In the genomic region with DNA sequence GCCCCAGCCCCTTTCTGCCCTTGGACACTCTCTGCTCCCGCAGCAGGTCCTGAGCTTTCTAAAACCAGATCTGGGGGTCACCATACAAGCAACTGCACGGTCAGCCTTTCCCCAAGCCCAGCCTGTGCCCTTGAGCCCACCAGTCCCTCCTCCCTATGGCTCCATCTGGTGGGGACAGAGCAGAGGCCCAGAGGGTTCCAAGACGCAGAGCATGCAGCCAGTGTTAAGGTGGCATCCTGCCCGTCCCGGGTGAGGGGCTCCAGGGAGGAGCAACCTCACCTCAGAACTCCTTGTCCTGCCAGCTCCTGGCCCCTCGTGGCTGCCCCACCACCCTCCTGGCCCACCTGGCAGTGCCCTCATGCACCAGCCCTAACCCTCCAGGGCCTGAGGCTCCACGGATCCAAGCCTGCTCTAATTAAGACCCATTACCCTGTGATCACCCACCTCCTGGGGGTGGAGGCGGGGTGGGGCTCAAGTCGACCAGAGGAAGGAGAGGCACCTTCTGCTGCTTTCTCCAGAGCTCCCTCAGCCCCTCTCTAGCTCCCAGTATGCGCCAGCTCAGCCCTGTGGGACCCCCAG, we compare ENCODE assay signal across 11 cellular contexts. TPM values are rescaled to one million over a fixed set of nuclear protein-coding genes. Genes with fewer than 3 reads are reported as not detected.
DNase-seq lines count a peak whose midpoint lies in the region; TF ChIP-seq lines count a peak whose summit lies in the region.
"Had no signal": no experiment of that assay in that cellular context is flagged by ENCODE, and none has a peak within 500 bp of the region (broad histone marks: within the 10 kb centered on the region; RNA-seq: fewer than 3 reads in every experiment).

No MANE protein-coding gene starts in this region.

- H3K9me3 ChIP-seq in BLaER1 treated with 17β-estradiol and CSF1 and Interleukin-3, amounts not matched to agents 10 nM and 100 nM (replicated peaks in 1 of 11): peaks cover 0 to 6% (median 0%) of the 10 kb centered on the region in 11 experiments; a peak in 2 of 22 replicates
- H3K9me3 ChIP-seq in WERI-Rb-1 (ENCODE audit: severe bottlenecking): no peaks in the 10 kb centered on the region
- H3K9me3 ChIP-seq in CD4-positive, alpha-beta memory T cell (ENCODE audit: control insufficient read depth in 1 of 2, low read length in 2 of 2): no peaks in the 10 kb centered on the region

- peak overlapping the region; percentile 78 to 98 (median 95) for H3K4me2 ChIP-seq in BLaER1 treated with 17β-estradiol and CSF1 and Interleukin-3, amounts not matched to agents 10 nM and 100 nM

- H3K27ac Mint-ChIP-seq in CD4-positive, alpha-beta memory T cell: no peak overlapping the region
- H3K27ac Mint-ChIP-seq in activated CD4-positive, alpha-beta T cell treated with anti-CD3 and anti-CD28 coated beads, Interleukin-2, amount 10 ng/mL, durations not matched to agents 24 days and 14 days: no peak overlapping the region
- H3K27ac Mint-ChIP-seq: activated CD8-positive, alpha-beta T cell treated with anti-CD3 and anti-CD28 coated beads, Interleukin-2, amount 10 ng/mL, durations not matched to agents 7 days and 5 days had no signal

- no peak overlapping the region for H3K4me3 ChIP-seq in BLaER1 treated with 17β-estradiol and CSF1 and Interleukin-3, amounts not matched to agents 10 nM and 100 nM
- H3K4me3 ChIP-seq in WERI-Rb-1 (ENCODE audit: low read depth, low read length) (no peak overlapping the region), kidney epithelial cell (ENCODE audit: low read depth, low read length) (no peak overlapping the region)
- H3K4me3 ChIP-seq in CD4-positive, alpha-beta memory T cell (ENCODE audit: low read length in 2 of 2): no peak overlapping the region
- H3K4me3 ChIP-seq: coronary artery had no signal

- intact Hi-C loops in CD4-positive, alpha-beta memory T cell (cut with micrococcal nuclease): no loop called here
- intact Hi-C loops in activated CD4-positive, alpha-beta T cell treated with anti-CD3 and anti-CD28 coated beads, Interleukin-2, amount 10 ng/mL, durations not matched to agents 24 days and 14 days (cut with micrococcal nuclease): no loop called here

- no peak overlapping the region for H3K4me3 Mint-ChIP-seq in CD4-positive, alpha-beta memory T cell
- no peak overlapping the region for H3K4me3 Mint-ChIP-seq in activated CD4-positive, alpha-beta T cell treated with anti-CD3 and anti-CD28 coated beads, Interleukin-2, amount 10 ng/mL, durations not matched to agents 24 days and 14 days
- H3K4me3 Mint-ChIP-seq: activated CD8-positive, alpha-beta T cell treated with anti-CD3 and anti-CD28 coated beads, Interleukin-2, amount 10 ng/mL, durations not matched to agents 7 days and 5 days had no signal

- H3K9ac ChIP-seq in BLaER1 treated with 17β-estradiol and CSF1 and Interleukin-3, amounts not matched to agents 10 nM and 100 nM: peak overlapping the region in 10 of 11 experiments; percentile 40 to 75 (median 57); a peak in 18 of 22 replicates

- peaks cover 2 to 25% of the 10 kb centered on the region in 2 donors for H3K27me3 Mint-ChIP-seq in CD4-positive, alpha-beta memory T cell
- H3K27me3 Mint-ChIP-seq in activated CD4-positive, alpha-beta T cell treated with anti-CD3 and anti-CD28 coated beads, Interleukin-2, amount 10 ng/mL, durations not matched to agents 24 days and 14 days: peaks cover 4% of the 10 kb centered on the region

- H3K36me3 ChIP-seq in BLaER1 treated with 17β-estradiol and CSF1 and Interleukin-3, amounts not matched to agents 10 nM and 100 nM: no peaks in the 10 kb centered on the region
- H3K36me3 ChIP-seq in WERI-Rb-1: no peaks in the 10 kb centered on the region
- no peaks in the 10 kb centered on the region for H3K36me3 ChIP-seq in kidney epithelial cell (ENCODE audit: control insufficient read depth, insufficient read depth, low read length)
- no peaks in the 10 kb centered on the region for H3K36me3 ChIP-seq in CD4-positive, alpha-beta memory T cell (ENCODE audit: insufficient read depth, low read length)

- H3K4me1 Mint-ChIP-seq in CD4-positive, alpha-beta memory T cell: no peaks in the 10 kb centered on the region
- H3K4me1 Mint-ChIP-seq in activated CD4-positive, alpha-beta T cell treated with anti-CD3 and anti-CD28 coated beads, Interleukin-2, amount 10 ng/mL, durations not matched to agents 24 days and 14 days: no peaks in the 10 kb centered on the region

- POLR2A ChIA-PET in CD4-positive, alpha-beta memory T cell (lab: Charles Lee; ENCODE audit: partially characterized antibody): no interaction called here

- CTCF ChIA-PET in CD4-positive, alpha-beta memory T cell (lab: Charles Lee; ENCODE audit: partially characterized antibody): no interaction called here

- peak; percentile 69 for DNase-seq in HuH-7 (ENCODE audit: low spot score)
- DNase-seq in WERI-Rb-1: peak; percentile 71
- no peak for DNase-seq in kidney epithelial cell (ENCODE audit: low read depth)
- no peak for DNase-seq in NCI-H1694 treated with DMSO at 0.1 percent for 48 hours (lab: John Stamatoyannopoulos, UW)
- no peak for DNase-seq in CD4-positive, alpha-beta memory T cell
- no peak for DNase-seq in activated CD4-positive, alpha-beta T cell treated with anti-CD3 and anti-CD28 coated beads, Interleukin-2, amount 10 ng/mL, durations not matched to agents 24 days and 14 days
- no peak for DNase-seq in SIG-M5 (lab: John Stamatoyannopoulos, UW)
- DNase-seq: activated CD8-positive, alpha-beta T cell treated with anti-CD3 and anti-CD28 coated beads, Interleukin-2, amount 10 ng/mL, durations not matched to agents 7 days and 5 days; NCI-H345 had no signal

- TF ChIP-seq CTCF in WERI-Rb-1 (IDR thresholded peaks at IDR 0.05; ENCODE audit: low read depth, low read length) (peak; percentile 76), kidney epithelial cell (IDR thresholded peaks at IDR 0.05; ENCODE audit: insufficient read depth, low read length, poor library complexity, severe bottlenecking) (peak; percentile 51)

- H4K20me1 ChIP-seq in BLaER1 treated with 17β-estradiol and CSF1 and Interleukin-3, amounts not matched to agents 10 nM and 100 nM: peaks cover 0 to 8% (median 0%) of the 10 kb centered on the region in 11 experiments; a peak in 3 of 22 replicates

- H3K27ac ChIP-seq in BLaER1 treated with 17β-estradiol and CSF1 and Interleukin-3, amounts not matched to agents 10 nM and 100 nM: peak overlapping the region; percentile 19 to 83 (median 72); a peak in 20 of 22 replicates
- H3K27ac ChIP-seq in WERI-Rb-1: no peak overlapping the region
- no peak overlapping the region for H3K27ac ChIP-seq in CD4-positive, alpha-beta memory T cell (ENCODE audit: low read depth, low read length)
- H3K27ac ChIP-seq: coronary artery had no signal

- H3K27me3 ChIP-seq in BLaER1 treated with 17β-estradiol and CSF1 and Interleukin-3, amounts not matched to agents 10 nM and 100 nM: peaks cover 7 to 12% (median 11%) of the 10 kb centered on the region in 11 experiments; a peak in 20 of 22 replicates
- H3K27me3 ChIP-seq in WERI-Rb-1 (ENCODE audit: insufficient read depth, low read depth, severe bottlenecking) (no peaks in the 10 kb centered on the region), kidney epithelial cell (ENCODE audit: control insufficient read depth, insufficient read depth, low read length) (peaks cover 52% of the 10 kb centered on the region)
- H3K27me3 ChIP-seq in CD4-positive, alpha-beta memory T cell (ENCODE audit: insufficient read depth, low read length): no peaks in the 10 kb centered on the region

- peaks cover 25 to 51% (median 40%) of the 10 kb centered on the region in 10 experiments for H3K4me1 ChIP-seq in BLaER1 treated with 17β-estradiol and CSF1 and Interleukin-3, amounts not matched to agents 10 nM and 100 nM
- H3K4me1 ChIP-seq in CD4-positive, alpha-beta memory T cell (ENCODE audit: insufficient read depth, low read length): no peaks in the 10 kb centered on the region

- no peaks in the 10 kb centered on the region for H3K36me3 Mint-ChIP-seq in CD4-positive, alpha-beta memory T cell
- no peaks in the 10 kb centered on the region for H3K36me3 Mint-ChIP-seq in activated CD4-positive, alpha-beta T cell treated with anti-CD3 and anti-CD28 coated beads, Interleukin-2, amount 10 ng/mL, durations not matched to agents 24 days and 14 days (ENCODE audit: low read depth)

- H3K9me3 Mint-ChIP-seq in CD4-positive, alpha-beta memory T cell: no peaks in the 10 kb centered on the region
- H3K9me3 Mint-ChIP-seq in activated CD4-positive, alpha-beta T cell treated with anti-CD3 and anti-CD28 coated beads, Interleukin-2, amount 10 ng/mL, durations not matched to agents 24 days and 14 days: no peaks in the 10 kb centered on the region

RNA-seq across cellular contexts. Expression of a gene that starts 8.5 kb away (rescaled TPM):
- under 0.01 and 0.08 TPM in 2 replicates for total RNA-seq in kidney epithelial cell
- total RNA-seq in CD4-positive, alpha-beta memory T cell: under 1 TPM; 0.06 to 0.17 TPM
- not detected for polyA plus RNA-seq in CD4-positive, alpha-beta memory T cell
- total RNA-seq in activated CD4-positive, alpha-beta T cell treated with anti-CD3 and anti-CD28 coated beads, Interleukin-2, amount 10 ng/mL, durations not matched to agents 24 days and 14 days: 0.59 and 0.63 TPM in 2 replicates

RNA-seq across cellular contexts. Expression of a gene that starts 27.8 kb away (rescaled TPM):
- 193 and 205 TPM in 2 replicates for total RNA-seq in kidney epithelial cell
- 100 to 1,000 TPM; 491 to 503 TPM for total RNA-seq in CD4-positive, alpha-beta memory T cell
- 100 to 1,000 TPM; 215 to 259 TPM for polyA plus RNA-seq in CD4-positive, alpha-beta memory T cell
- 437 and 463 TPM in 2 replicates for total RNA-seq in activated CD4-positive, alpha-beta T cell treated with anti-CD3 and anti-CD28 coated beads, Interleukin-2, amount 10 ng/mL, durations not matched to agents 24 days and 14 days

RNA-seq across cellular contexts. Expression of a gene that starts 34.3 kb away (rescaled TPM):
- 20.1 and 32.0 TPM in 2 replicates for total RNA-seq in kidney epithelial cell
- 1 to 10 TPM; 8.7 to 9.4 TPM for total RNA-seq in CD4-positive, alpha-beta memory T cell
- 1 to 10 TPM; 1.7 to 2.0 TPM for polyA plus RNA-seq in CD4-positive, alpha-beta memory T cell
- total RNA-seq in activated CD4-positive, alpha-beta T cell treated with anti-CD3 and anti-CD28 coated beads, Interleukin-2, amount 10 ng/mL, durations not matched to agents 24 days and 14 days: 53.2 and 54.7 TPM in 2 replicates

Comparison
In these comparisons a context has a peak if more than half of its experiments do, and no peak if none do; other contexts are left out.
1. H3K27ac ChIP-seq: peak in BLaER1 treated with 17β-estradiol and CSF1 and Interleukin-3, amounts not matched to agents 10 nM and 100 nM (11 of 11); none in WERI-Rb-1 (single experiment) and CD4-positive, alpha-beta memory T cell (single experiment).
2. DNase-seq: peak in HuH-7 (single experiment) and WERI-Rb-1 (single experiment); none in kidney epithelial cell (single experiment), NCI-H1694 treated with DMSO at 0.1 percent for 48 hours (single experiment), CD4-positive, alpha-beta memory T cell (0 of 5), activated CD4-positive, alpha-beta T cell treated with anti-CD3 and anti-CD28 coated beads, Interleukin-2, amount 10 ng/mL, durations not matched to agents 24 days and 14 days (single experiment) and SIG-M5 (single experiment).